1 cellular context compared by ENCODE assay signal in the genomic region with DNA sequence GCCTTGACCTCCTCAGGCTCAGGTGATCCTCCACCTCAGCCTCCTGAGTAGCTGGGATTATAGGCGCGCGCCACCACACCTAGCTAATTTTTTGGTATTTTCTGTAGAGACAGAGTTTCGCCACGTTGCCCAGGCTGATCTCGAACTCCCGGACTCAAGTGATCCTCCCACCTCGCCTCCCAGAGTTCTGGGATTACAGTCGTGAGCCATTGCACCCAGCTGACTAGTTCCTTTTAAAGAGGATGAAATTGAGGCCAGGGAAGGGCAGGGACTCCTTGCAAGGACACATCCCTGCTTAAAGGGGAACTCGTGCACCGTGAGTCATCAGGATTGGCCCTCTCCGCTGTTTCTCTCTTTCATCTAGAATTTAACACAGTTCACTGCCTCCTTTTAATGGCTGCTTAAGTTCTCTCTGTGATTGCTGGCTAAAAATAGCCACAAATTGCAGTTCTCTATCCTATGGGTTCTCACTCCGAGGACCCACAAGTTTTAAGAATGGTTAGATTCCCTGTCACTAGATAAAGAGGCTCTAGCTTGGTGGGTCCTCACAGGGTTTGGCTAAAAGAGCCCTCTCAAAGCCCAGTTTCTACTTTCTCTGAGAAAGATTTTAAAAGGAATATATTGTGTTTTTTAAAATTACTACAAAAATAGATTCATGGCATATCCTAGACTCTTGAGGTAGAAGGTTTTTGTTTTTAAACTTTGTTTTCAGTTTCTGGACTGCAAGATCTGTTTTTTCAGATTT.
TF ChIP-seq lines count a peak whose summit lies in the region.

No MANE protein-coding gene starts in this region.

TF ChIP-seq in K562, 482 proteins besides CTCF, POLR2A, EP300 and RAD21 (continued from another document and continues in another):
- TF ChIP-seq, protein P1, sequence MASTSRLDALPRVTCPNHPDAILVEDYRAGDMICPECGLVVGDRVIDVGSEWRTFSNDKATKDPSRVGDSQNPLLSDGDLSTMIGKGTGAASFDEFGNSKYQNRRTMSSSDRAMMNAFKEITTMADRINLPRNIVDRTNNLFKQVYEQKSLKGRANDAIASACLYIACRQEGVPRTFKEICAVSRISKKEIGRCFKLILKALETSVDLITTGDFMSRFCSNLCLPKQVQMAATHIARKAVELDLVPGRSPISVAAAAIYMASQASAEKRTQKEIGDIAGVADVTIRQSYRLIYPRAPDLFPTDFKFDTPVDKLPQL (IDR thresholded peaks at IDR 0.05; ENCODE audit: extremely low read depth, insufficient read length): no peak
- TF ChIP-seq ETV1 (tag; conservative IDR thresholded peaks at IDR 0.05; ENCODE audit: low read depth) (peak; percentile 19; the same call in 1 of the 2 replicates), ARNT (IDR thresholded peaks at IDR 0.05) (peak in 1 of 2 experiments; percentile 50; a peak in 1 of 4 replicates), KLF1 (tag; IDR thresholded peaks at IDR 0.05) (no peak), EZH2 (IDR thresholded peaks at IDR 0.05; ENCODE audit: borderline replicate concordance, low read depth, low read length) (no peak), ZNF764 (CRISPR knock-in tag; IDR thresholded peaks at IDR 0.05; ENCODE audit: low read depth) (no peak), PHB2 (IDR thresholded peaks at IDR 0.05; ENCODE audit: low read depth) (0 out of 2 replicates have a peak, but pooled peaks have one; percentile 22), NFE2 (IDR thresholded peaks at IDR 0.05; ENCODE audit: low read depth) (peak; percentile 91), CCNT2 (IDR thresholded peaks at IDR 0.05; ENCODE audit: borderline replicate concordance, extremely low read depth, insufficient read length, low read depth, low read length) (peak; percentile 38), ZNF121 (CRISPR knock-in tag; conservative IDR thresholded peaks at IDR 0.05) (no peak), NR3C1 (CRISPR knock-in tag; IDR thresholded peaks at IDR 0.05) (no peak), CBFA2T3 (IDR thresholded peaks at IDR 0.05) (no peak), ZNF584 (CRISPR knock-in tag; IDR thresholded peaks at IDR 0.05; ENCODE audit: low read depth) (no peak), SMARCA4 (IDR thresholded peaks at IDR 0.05) (peak; percentile 81), BRD9 (IDR thresholded peaks at IDR 0.05; ENCODE audit: low read depth, partially characterized antibody) (peak; percentile 75), SIN3B (IDR thresholded peaks at IDR 0.05; ENCODE audit: low read depth) (no peak), MAFK (IDR thresholded peaks at IDR 0.05; ENCODE audit: low read length) (peak; percentile 73), DMBX1 (CRISPR knock-in tag; IDR thresholded peaks at IDR 0.05; ENCODE audit: borderline replicate concordance) (peak; percentile 68), RHOXF2B (CRISPR knock-in tag; conservative IDR thresholded peaks at IDR 0.05) (no peak), NR1H2 (CRISPR knock-in tag; IDR thresholded peaks at IDR 0.05) (0 out of 2 replicates have a peak, but pooled peaks have one; percentile 51), MTF1 (CRISPR knock-in tag; IDR thresholded peaks at IDR 0.05; ENCODE audit: borderline replicate concordance) (no peak)
- TF ChIP-seq, protein P2, sequence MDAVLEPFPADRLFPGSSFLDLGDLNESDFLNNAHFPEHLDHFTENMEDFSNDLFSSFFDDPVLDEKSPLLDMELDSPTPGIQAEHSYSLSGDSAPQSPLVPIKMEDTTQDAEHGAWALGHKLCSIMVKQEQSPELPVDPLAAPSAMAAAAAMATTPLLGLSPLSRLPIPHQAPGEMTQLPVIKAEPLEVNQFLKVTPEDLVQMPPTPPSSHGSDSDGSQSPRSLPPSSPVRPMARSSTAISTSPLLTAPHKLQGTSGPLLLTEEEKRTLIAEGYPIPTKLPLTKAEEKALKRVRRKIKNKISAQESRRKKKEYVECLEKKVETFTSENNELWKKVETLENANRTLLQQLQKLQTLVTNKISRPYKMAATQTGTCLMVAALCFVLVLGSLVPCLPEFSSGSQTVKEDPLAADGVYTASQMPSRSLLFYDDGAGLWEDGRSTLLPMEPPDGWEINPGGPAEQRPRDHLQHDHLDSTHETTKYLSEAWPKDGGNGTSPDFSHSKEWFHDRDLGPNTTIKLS (IDR thresholded peaks at IDR 0.05; ENCODE audit: borderline replicate concordance, low read depth): peak; percentile 61
- TF ChIP-seq, protein P3, sequence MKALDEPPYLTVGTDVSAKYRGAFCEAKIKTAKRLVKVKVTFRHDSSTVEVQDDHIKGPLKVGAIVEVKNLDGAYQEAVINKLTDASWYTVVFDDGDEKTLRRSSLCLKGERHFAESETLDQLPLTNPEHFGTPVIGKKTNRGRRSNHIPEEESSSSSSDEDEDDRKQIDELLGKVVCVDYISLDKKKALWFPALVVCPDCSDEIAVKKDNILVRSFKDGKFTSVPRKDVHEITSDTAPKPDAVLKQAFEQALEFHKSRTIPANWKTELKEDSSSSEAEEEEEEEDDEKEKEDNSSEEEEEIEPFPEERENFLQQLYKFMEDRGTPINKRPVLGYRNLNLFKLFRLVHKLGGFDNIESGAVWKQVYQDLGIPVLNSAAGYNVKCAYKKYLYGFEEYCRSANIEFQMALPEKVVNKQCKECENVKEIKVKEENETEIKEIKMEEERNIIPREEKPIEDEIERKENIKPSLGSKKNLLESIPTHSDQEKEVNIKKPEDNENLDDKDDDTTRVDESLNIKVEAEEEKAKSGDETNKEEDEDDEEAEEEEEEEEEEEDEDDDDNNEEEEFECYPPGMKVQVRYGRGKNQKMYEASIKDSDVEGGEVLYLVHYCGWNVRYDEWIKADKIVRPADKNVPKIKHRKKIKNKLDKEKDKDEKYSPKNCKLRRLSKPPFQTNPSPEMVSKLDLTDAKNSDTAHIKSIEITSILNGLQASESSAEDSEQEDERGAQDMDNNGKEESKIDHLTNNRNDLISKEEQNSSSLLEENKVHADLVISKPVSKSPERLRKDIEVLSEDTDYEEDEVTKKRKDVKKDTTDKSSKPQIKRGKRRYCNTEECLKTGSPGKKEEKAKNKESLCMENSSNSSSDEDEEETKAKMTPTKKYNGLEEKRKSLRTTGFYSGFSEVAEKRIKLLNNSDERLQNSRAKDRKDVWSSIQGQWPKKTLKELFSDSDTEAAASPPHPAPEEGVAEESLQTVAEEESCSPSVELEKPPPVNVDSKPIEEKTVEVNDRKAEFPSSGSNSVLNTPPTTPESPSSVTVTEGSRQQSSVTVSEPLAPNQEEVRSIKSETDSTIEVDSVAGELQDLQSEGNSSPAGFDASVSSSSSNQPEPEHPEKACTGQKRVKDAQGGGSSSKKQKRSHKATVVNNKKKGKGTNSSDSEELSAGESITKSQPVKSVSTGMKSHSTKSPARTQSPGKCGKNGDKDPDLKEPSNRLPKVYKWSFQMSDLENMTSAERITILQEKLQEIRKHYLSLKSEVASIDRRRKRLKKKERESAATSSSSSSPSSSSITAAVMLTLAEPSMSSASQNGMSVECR (CRISPR knock-in tag; IDR thresholded peaks at IDR 0.05): no peak
- TF ChIP-seq, protein P4, sequence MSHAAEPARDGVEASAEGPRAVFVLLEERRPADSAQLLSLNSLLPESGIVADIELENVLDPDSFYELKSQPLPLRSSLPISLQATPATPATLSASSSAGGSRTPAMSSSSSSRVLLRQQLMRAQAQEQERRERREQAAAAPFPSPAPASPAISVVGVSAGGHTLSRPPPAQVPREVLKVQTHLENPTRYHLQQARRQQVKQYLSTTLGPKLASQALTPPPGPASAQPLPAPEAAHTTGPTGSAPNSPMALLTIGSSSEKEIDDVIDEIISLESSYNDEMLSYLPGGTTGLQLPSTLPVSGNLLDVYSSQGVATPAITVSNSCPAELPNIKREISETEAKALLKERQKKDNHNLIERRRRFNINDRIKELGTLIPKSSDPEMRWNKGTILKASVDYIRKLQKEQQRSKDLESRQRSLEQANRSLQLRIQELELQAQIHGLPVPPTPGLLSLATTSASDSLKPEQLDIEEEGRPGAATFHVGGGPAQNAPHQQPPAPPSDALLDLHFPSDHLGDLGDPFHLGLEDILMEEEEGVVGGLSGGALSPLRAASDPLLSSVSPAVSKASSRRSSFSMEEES (CRISPR knock-in tag; IDR thresholded peaks at IDR 0.05): no peak
- TF ChIP-seq, protein P5, sequence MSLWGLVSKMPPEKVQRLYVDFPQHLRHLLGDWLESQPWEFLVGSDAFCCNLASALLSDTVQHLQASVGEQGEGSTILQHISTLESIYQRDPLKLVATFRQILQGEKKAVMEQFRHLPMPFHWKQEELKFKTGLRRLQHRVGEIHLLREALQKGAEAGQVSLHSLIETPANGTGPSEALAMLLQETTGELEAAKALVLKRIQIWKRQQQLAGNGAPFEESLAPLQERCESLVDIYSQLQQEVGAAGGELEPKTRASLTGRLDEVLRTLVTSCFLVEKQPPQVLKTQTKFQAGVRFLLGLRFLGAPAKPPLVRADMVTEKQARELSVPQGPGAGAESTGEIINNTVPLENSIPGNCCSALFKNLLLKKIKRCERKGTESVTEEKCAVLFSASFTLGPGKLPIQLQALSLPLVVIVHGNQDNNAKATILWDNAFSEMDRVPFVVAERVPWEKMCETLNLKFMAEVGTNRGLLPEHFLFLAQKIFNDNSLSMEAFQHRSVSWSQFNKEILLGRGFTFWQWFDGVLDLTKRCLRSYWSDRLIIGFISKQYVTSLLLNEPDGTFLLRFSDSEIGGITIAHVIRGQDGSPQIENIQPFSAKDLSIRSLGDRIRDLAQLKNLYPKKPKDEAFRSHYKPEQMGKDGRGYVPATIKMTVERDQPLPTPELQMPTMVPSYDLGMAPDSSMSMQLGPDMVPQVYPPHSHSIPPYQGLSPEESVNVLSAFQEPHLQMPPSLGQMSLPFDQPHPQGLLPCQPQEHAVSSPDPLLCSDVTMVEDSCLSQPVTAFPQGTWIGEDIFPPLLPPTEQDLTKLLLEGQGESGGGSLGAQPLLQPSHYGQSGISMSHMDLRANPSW (CRISPR knock-in tag; IDR thresholded peaks at IDR 0.05): no peak
- TF ChIP-seq, protein P6, sequence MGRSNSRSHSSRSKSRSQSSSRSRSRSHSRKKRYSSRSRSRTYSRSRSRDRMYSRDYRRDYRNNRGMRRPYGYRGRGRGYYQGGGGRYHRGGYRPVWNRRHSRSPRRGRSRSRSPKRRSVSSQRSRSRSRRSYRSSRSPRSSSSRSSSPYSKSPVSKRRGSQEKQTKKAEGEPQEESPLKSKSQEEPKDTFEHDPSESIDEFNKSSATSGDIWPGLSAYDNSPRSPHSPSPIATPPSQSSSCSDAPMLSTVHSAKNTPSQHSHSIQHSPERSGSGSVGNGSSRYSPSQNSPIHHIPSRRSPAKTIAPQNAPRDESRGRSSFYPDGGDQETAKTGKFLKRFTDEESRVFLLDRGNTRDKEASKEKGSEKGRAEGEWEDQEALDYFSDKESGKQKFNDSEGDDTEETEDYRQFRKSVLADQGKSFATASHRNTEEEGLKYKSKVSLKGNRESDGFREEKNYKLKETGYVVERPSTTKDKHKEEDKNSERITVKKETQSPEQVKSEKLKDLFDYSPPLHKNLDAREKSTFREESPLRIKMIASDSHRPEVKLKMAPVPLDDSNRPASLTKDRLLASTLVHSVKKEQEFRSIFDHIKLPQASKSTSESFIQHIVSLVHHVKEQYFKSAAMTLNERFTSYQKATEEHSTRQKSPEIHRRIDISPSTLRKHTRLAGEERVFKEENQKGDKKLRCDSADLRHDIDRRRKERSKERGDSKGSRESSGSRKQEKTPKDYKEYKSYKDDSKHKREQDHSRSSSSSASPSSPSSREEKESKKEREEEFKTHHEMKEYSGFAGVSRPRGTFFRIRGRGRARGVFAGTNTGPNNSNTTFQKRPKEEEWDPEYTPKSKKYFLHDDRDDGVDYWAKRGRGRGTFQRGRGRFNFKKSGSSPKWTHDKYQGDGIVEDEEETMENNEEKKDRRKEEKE (IDR thresholded peaks at IDR 0.05; ENCODE audit: borderline replicate concordance in 1 of 2, control insufficient read depth in 1 of 2, low read depth in 2 of 2, low read length in 1 of 2): no peak
- TF ChIP-seq, protein P7, sequence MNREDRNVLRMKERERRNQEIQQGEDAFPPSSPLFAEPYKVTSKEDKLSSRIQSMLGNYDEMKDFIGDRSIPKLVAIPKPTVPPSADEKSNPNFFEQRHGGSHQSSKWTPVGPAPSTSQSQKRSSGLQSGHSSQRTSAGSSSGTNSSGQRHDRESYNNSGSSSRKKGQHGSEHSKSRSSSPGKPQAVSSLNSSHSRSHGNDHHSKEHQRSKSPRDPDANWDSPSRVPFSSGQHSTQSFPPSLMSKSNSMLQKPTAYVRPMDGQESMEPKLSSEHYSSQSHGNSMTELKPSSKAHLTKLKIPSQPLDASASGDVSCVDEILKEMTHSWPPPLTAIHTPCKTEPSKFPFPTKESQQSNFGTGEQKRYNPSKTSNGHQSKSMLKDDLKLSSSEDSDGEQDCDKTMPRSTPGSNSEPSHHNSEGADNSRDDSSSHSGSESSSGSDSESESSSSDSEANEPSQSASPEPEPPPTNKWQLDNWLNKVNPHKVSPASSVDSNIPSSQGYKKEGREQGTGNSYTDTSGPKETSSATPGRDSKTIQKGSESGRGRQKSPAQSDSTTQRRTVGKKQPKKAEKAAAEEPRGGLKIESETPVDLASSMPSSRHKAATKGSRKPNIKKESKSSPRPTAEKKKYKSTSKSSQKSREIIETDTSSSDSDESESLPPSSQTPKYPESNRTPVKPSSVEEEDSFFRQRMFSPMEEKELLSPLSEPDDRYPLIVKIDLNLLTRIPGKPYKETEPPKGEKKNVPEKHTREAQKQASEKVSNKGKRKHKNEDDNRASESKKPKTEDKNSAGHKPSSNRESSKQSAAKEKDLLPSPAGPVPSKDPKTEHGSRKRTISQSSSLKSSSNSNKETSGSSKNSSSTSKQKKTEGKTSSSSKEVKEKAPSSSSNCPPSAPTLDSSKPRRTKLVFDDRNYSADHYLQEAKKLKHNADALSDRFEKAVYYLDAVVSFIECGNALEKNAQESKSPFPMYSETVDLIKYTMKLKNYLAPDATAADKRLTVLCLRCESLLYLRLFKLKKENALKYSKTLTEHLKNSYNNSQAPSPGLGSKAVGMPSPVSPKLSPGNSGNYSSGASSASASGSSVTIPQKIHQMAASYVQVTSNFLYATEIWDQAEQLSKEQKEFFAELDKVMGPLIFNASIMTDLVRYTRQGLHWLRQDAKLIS (CRISPR knock-in tag; IDR thresholded peaks at IDR 0.05): 0 out of 2 replicates have a peak, but pooled peaks have one; percentile 82
- TF ChIP-seq, protein P8, sequence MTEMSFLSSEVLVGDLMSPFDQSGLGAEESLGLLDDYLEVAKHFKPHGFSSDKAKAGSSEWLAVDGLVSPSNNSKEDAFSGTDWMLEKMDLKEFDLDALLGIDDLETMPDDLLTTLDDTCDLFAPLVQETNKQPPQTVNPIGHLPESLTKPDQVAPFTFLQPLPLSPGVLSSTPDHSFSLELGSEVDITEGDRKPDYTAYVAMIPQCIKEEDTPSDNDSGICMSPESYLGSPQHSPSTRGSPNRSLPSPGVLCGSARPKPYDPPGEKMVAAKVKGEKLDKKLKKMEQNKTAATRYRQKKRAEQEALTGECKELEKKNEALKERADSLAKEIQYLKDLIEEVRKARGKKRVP (CRISPR knock-in tag; IDR thresholded peaks at IDR 0.05): 0 out of 2 replicates have a peak, but pooled peaks have one; percentile 29
- TF ChIP-seq, protein P9, sequence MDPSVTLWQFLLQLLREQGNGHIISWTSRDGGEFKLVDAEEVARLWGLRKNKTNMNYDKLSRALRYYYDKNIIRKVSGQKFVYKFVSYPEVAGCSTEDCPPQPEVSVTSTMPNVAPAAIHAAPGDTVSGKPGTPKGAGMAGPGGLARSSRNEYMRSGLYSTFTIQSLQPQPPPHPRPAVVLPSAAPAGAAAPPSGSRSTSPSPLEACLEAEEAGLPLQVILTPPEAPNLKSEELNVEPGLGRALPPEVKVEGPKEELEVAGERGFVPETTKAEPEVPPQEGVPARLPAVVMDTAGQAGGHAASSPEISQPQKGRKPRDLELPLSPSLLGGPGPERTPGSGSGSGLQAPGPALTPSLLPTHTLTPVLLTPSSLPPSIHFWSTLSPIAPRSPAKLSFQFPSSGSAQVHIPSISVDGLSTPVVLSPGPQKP (CRISPR knock-in tag; IDR thresholded peaks at IDR 0.05): no peak
